In the genomic region with DNA sequence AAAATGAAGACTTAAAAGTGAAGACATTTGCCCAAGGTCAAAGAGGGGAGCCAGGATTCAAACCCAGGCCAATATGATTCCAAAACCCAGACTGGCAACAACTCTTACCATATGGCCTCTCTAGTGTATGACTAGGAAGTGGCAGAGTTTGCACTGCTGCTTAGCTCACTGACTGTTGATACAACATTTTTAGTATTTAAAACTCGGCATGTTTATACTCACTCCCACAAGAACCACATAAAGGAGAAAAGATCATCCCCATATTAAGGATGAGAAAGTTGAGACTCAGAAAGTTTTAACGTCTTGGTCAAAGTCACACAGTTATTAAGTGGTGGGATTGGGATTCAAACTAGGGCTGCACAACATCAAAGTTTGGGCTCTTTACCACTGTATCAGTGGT, we compare ENCODE assay signal across 28 cellular contexts.
A peak's percentile ranks its signal among the peaks of the same experiment; 100 is the strongest.
DNase-seq lines count a peak whose midpoint lies in the region; ATAC-seq and TF ChIP-seq lines count a peak whose summit lies in the region.
"Had no signal": no experiment of that assay in that cellular context is flagged by ENCODE, and none has a peak within 500 bp of the region (broad histone marks: within the 10 kb centered on the region; RNA-seq: fewer than 3 reads in every experiment).

No MANE protein-coding gene starts in this region.

- H3K27me3 Mint-ChIP-seq in CD4-positive, alpha-beta memory T cell: peaks cover 6 to 9% of the 10 kb centered on the region in 2 donors
- H3K27me3 Mint-ChIP-seq: dendritic cell treated with granulocyte-macrophage colony-stimulating factor and Interleukin-4, amounts not matched to agents 40 ng/mL and 50 ng/mL, for 4 days had no signal

- no peaks in the 10 kb centered on the region for H3K9me3 Mint-ChIP-seq in CD4-positive, alpha-beta memory T cell
- H3K9me3 Mint-ChIP-seq: activated CD4-positive, alpha-beta T cell treated with anti-CD3 and anti-CD28 coated beads, Interleukin-2, amount 10 ng/mL, durations not matched to agents 24 days and 14 days; activated naive CD4-positive, alpha-beta T cell treated with anti-CD3 and anti-CD28 coated beads, Interleukin-2, amount 50 U/mL, for 72 hours; activated T-helper 2 cell treated with anti-CD3 and anti-CD28 coated beads, Interferon-gamma antibody, Interleukin-2, Interleukin-4, amounts not matched to agents 10 μg/mL and 5 μg/mL and 100 μg/mL, durations not matched to agents 14 hours and 24 hours and 36 hours; CD4-positive, alpha-beta T cell; dendritic cell treated with granulocyte-macrophage colony-stimulating factor and Interleukin-4, amounts not matched to agents 40 ng/mL and 50 ng/mL, for 4 days had no signal

- H3K27me3 ChIP-seq in left ventricle myocardium inferior (ENCODE audit: low read depth) (no peaks in the 10 kb centered on the region), heart left ventricle (no peaks in the 10 kb centered on the region), ascending aorta (no peaks in the 10 kb centered on the region), tibial artery (no peaks in the 10 kb centered on the region)
- no peaks in the 10 kb centered on the region for H3K27me3 ChIP-seq in CD4-positive, alpha-beta memory T cell (ENCODE audit: insufficient read depth, low read length)
- H3K27me3 ChIP-seq: cardiac muscle cell, esophagus squamous epithelium, SJCRH30 had no signal

- no peak overlapping the region for H3K27ac Mint-ChIP-seq in CD4-positive, alpha-beta memory T cell
- H3K27ac Mint-ChIP-seq: activated CD4-positive, alpha-beta T cell treated with anti-CD3 and anti-CD28 coated beads, Interleukin-2, amount 10 ng/mL, durations not matched to agents 24 days and 14 days; activated naive CD4-positive, alpha-beta T cell treated with anti-CD3 and anti-CD28 coated beads, Interleukin-2, amount 50 U/mL, for 72 hours; CD4-positive, alpha-beta T cell; dendritic cell treated with granulocyte-macrophage colony-stimulating factor and Interleukin-4, amounts not matched to agents 40 ng/mL and 50 ng/mL, for 4 days; naive thymus-derived CD4-positive, alpha-beta T cell had no signal

- TF ChIP-seq POLR2A in heart left ventricle (IDR thresholded peaks at IDR 0.05): no peak

- H3K27ac ChIP-seq in left ventricle myocardium inferior (replicated peaks): peak overlapping the region; percentile 61
- peak overlapping the region in 6 of 12 donors; percentile 9 to 53 (median 28) for H3K27ac ChIP-seq in heart left ventricle
- H3K27ac ChIP-seq in ascending aorta: peak overlapping the region; percentile 41 to 65
- H3K27ac ChIP-seq in tibial artery: peak overlapping the region; percentile 27 to 51
- no peak overlapping the region for H3K27ac ChIP-seq in CD4-positive, alpha-beta memory T cell (ENCODE audit: low read depth, low read length)
- H3K27ac ChIP-seq: cardiac muscle cell had no signal

- WGBS in heart left ventricle, 4 donors: 85 to 95% (median 87%) methylated on average over 2 of the region's 2 CpGs

- intact Hi-C loops in left ventricle myocardium inferior (cut with micrococcal nuclease): no loop called here
- intact Hi-C loops in heart left ventricle (cut with DNase I): loop anchor here in 1 of 10 donors (5.0 kb wide), 1 partner anchor 69 kb away; no protein-coding TSS in a partner anchor
- intact Hi-C loops in ascending aorta (cut with DNase I): no loop called here
- intact Hi-C loops in tibial artery (cut with DNase I; ENCODE audit: low total_unique reads): no loop called here
- intact Hi-C loops in CD4-positive, alpha-beta memory T cell (cut with micrococcal nuclease): no loop called here

- no peaks in the 10 kb centered on the region for H3K36me3 Mint-ChIP-seq in CD4-positive, alpha-beta memory T cell
- H3K36me3 Mint-ChIP-seq: activated naive CD4-positive, alpha-beta T cell treated with anti-CD3 and anti-CD28 coated beads, Interleukin-2, amount 50 U/mL, for 72 hours; naive thymus-derived CD4-positive, alpha-beta T cell had no signal

- no peak overlapping the region for H3K4me3 ChIP-seq in left ventricle myocardium inferior
- H3K4me3 ChIP-seq in heart left ventricle: no peak overlapping the region
- H3K4me3 ChIP-seq in ascending aorta: no peak overlapping the region
- no peak overlapping the region for H3K4me3 ChIP-seq in tibial artery
- no peak overlapping the region for H3K4me3 ChIP-seq in CD4-positive, alpha-beta memory T cell (ENCODE audit: low read length in 2 of 2)
- H3K4me3 ChIP-seq: cardiac muscle cell, esophagus squamous epithelium, HAP-1, SJCRH30 had no signal

- ATAC-seq in heart left ventricle (no peak), HG02571 (IDR thresholded peaks at IDR 0.05; ENCODE audit: unreplicated experiment) (no peak)
- ATAC-seq: activated naive CD4-positive, alpha-beta T cell treated with anti-CD3 and anti-CD28 coated beads, Interleukin-2, amount 50 U/mL, for 72 hours; naive thymus-derived CD4-positive, alpha-beta T cell had no signal

- CTCF ChIA-PET in CD4-positive, alpha-beta memory T cell (lab: Charles Lee; ENCODE audit: partially characterized antibody): no interaction called here

- no peak overlapping the region for H3K4me3 Mint-ChIP-seq in CD4-positive, alpha-beta memory T cell
- H3K4me3 Mint-ChIP-seq: activated CD4-positive, alpha-beta T cell treated with anti-CD3 and anti-CD28 coated beads, Interleukin-2, amount 10 ng/mL, durations not matched to agents 24 days and 14 days; CD4-positive, alpha-beta T cell; dendritic cell treated with granulocyte-macrophage colony-stimulating factor and Interleukin-4, amounts not matched to agents 40 ng/mL and 50 ng/mL, for 4 days; naive thymus-derived CD4-positive, alpha-beta T cell had no signal

- DNase-seq in left ventricle myocardium inferior: no peak
- no peak for DNase-seq in heart left ventricle
- no peak for DNase-seq in ascending aorta (ENCODE audit: low spot score in 2 of 2)
- peak; percentile 27 for DNase-seq in fibroblast of peridontal ligament (ENCODE audit: extremely low read depth)
- DNase-seq in tibial artery: no peak
- no peak for DNase-seq in CD4-positive, alpha-beta memory T cell
- no peak for DNase-seq in central memory CD4-positive, alpha-beta T cell
- DNase-seq: activated CD4-positive, alpha-beta T cell treated with anti-CD3 and anti-CD28 coated beads, Interleukin-2, amount 10 ng/mL, durations not matched to agents 24 days and 14 days; activated CD8-positive, alpha-beta memory T cell treated with anti-CD3 and anti-CD28 coated beads for 24 hours; activated T-cell treated with anti-CD3 and anti-CD28 coated beads for 4 hours; AML-193; CD4-positive, alpha-beta T cell; esophagus squamous epithelium; midbrain; naive thymus-derived CD4-positive, alpha-beta T cell; NCI-H1048; NCI-H187 treated with DMSO at 0.1 percent for 48 hours; NCI-H2171; RPMI8226; stimulated activated CD4-positive, alpha-beta T cell treated with anti-CD3 and anti-CD28 coated beads, Interleukin-15, amount 100 ng/mL, for 24 hours; stimulated activated CD4-positive, alpha-beta T cell treated with anti-CD3 and anti-CD28 coated beads, Interleukin-4, amount 100 ng/mL, for 4 hours had no signal

- H3K9me3 ChIP-seq in left ventricle myocardium inferior (replicated peaks) (no peaks in the 10 kb centered on the region), heart left ventricle (no peaks in the 10 kb centered on the region), ascending aorta (no peaks in the 10 kb centered on the region), tibial artery (no peaks in the 10 kb centered on the region)
- no peaks in the 10 kb centered on the region for H3K9me3 ChIP-seq in CD4-positive, alpha-beta memory T cell (ENCODE audit: control insufficient read depth in 1 of 2, low read length in 2 of 2)
- H3K9me3 ChIP-seq: esophagus squamous epithelium, HAP-1 had no signal

- no peaks in the 10 kb centered on the region for H3K36me3 ChIP-seq in left ventricle myocardium inferior
- H3K36me3 ChIP-seq in heart left ventricle: no peaks in the 10 kb centered on the region
- no peaks in the 10 kb centered on the region for H3K36me3 ChIP-seq in ascending aorta
- no peaks in the 10 kb centered on the region for H3K36me3 ChIP-seq in tibial artery
- H3K36me3 ChIP-seq in CD4-positive, alpha-beta memory T cell (ENCODE audit: insufficient read depth, low read length): no peaks in the 10 kb centered on the region
- H3K36me3 ChIP-seq: cardiac muscle cell, esophagus squamous epithelium, HAP-1, SJCRH30 had no signal

- no peak for TF ChIP-seq CTCF in left ventricle myocardium inferior (IDR thresholded peaks at IDR 0.05; ENCODE audit: borderline replicate concordance)
- TF ChIP-seq CTCF in heart left ventricle (IDR thresholded peaks at IDR 0.05): no peak
- TF ChIP-seq CTCF in ascending aorta (IDR thresholded peaks at IDR 0.05): no peak
- no peak for TF ChIP-seq CTCF in tibial artery (IDR thresholded peaks at IDR 0.05)

- peaks cover 16% of the 10 kb centered on the region for H3K4me1 ChIP-seq in left ventricle myocardium inferior
- H3K4me1 ChIP-seq in heart left ventricle: peaks cover 0 to 22% (median 5%) of the 10 kb centered on the region in 12 donors
- peaks cover 9 to 13% of the 10 kb centered on the region in 2 donors for H3K4me1 ChIP-seq in ascending aorta
- peaks cover 0 to 24% (median 18%) of the 10 kb centered on the region in 4 donors for H3K4me1 ChIP-seq in tibial artery
- H3K4me1 ChIP-seq in CD4-positive, alpha-beta memory T cell (ENCODE audit: insufficient read depth, low read length): no peaks in the 10 kb centered on the region
- H3K4me1 ChIP-seq: HAP-1 had no signal

- peaks cover 0 to 5% (median under 1%) of the 10 kb centered on the region in 4 donors for H3K4me1 Mint-ChIP-seq in CD4-positive, alpha-beta memory T cell
- H3K4me1 Mint-ChIP-seq: activated CD4-positive, alpha-beta T cell treated with anti-CD3 and anti-CD28 coated beads, Interleukin-2, amount 10 ng/mL, durations not matched to agents 24 days and 14 days; naive thymus-derived CD4-positive, alpha-beta T cell had no signal

- POLR2A ChIA-PET in CD4-positive, alpha-beta memory T cell (lab: Charles Lee; ENCODE audit: partially characterized antibody): no interaction called here
